ENCODE assay signal across 8 cellular contexts in the genomic region with DNA sequence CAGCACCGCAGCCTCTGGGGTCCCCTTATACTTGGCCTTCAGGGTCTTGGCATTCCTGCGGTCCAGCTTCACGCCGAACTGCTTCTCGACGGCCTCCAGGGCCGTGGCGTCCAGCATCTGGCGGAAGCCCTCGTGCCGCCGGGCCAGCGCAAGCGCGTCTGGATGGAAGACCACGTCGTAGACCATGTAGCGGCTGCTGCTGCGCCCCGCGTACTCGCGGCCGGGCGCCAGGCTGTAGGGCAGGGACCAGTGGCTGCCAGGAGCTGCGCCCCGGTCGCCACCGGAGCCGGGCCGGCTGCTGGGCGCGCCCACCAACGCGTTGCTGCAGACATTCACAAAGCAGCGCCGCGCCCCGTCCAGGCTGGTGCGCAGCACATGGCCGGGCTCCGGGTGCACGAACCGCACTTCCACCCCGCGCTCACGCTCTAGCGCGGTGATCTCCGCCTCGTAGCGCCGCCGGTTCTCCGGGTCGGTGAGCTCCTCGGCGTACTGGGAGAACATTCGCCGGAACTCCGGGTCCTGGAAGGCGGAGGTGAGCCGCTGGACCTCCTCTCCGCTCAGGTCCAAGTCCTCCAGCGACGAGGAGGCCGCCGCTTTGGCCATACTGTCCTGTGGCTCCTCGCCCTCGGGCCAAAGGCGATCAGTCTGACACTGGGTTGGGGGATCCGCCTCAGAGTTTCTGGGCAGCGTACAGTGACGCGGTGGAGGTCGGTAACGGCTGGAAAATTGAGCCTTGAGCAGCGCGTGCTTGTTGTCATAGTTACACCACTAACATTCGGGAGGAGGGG.
DNase-seq lines count a peak whose midpoint lies in the region; ATAC-seq lines count a peak whose summit lies in the region.

A gene with protein sequence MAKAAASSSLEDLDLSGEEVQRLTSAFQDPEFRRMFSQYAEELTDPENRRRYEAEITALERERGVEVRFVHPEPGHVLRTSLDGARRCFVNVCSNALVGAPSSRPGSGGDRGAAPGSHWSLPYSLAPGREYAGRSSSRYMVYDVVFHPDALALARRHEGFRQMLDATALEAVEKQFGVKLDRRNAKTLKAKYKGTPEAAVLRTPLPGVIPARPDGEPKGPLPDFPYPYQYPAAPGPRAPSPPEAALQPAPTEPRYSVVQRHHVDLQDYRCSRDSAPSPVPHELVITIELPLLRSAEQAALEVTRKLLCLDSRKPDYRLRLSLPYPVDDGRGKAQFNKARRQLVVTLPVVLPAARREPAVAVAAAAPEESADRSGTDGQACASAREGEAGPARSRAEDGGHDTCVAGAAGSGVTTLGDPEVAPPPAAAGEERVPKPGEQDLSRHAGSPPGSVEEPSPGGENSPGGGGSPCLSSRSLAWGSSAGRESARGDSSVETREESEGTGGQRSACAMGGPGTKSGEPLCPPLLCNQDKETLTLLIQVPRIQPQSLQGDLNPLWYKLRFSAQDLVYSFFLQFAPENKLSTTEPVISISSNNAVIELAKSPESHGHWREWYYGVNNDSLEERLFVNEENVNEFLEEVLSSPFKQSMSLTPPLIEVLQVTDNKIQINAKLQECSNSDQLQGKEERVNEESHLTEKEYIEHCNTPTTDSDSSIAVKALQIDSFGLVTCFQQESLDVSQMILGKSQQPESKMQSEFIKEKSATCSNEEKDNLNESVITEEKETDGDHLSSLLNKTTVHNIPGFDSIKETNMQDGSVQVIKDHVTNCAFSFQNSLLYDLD (minus strand): TSS at position 698 of the 788 bp plus-strand sequence. CDS start 95 bp downstream, at position 603.

- peaks cover 14% of the 10 kb centered on the region for H3K4me1 ChIP-seq in ACC112 (ENCODE audit: control insufficient read depth, insufficient read depth, low read length, unreplicated experiment)

- H3K27ac ChIP-seq in ACC112 (ENCODE audit: low read depth, low read length), result peak within 1 kb of the TSS; percentile 79
- H3K27ac ChIP-seq in cingulate gyrus (ENCODE audit: low read depth, low read length), result peak within 1 kb of the TSS; percentile 82

- peaks cover 83% of the 10 kb centered on the region for H3K79me2 ChIP-seq in ACC112 (ENCODE audit: control insufficient read depth, insufficient read depth, low read length, unreplicated experiment)

- DNase-seq in NCI-H2171 (lab: John Stamatoyannopoulos, UW), result peak; percentile 67
- DNase-seq in activated CD4-positive, alpha-beta T cell treated with anti-CD3 and anti-CD28 coated beads for 4 hours, result peak; percentile 65 to 68
- peak; percentile 94 for DNase-seq in left kidney (ENCODE audit: low read depth, low spot score)
- DNase-seq in stimulated activated CD4-positive, alpha-beta T cell treated with anti-CD3 and anti-CD28 coated beads, Interleukin-2, amount 100 ng/mL, for 48 hours, result peak; percentile 48 to 51

- H3K27me3 ChIP-seq in ACC112 (ENCODE audit: insufficient read depth, low read length), result no peaks in the 10 kb centered on the region

- ATAC-seq in GM18867 (IDR thresholded peaks at IDR 0.05; ENCODE audit: unreplicated experiment) (peak; percentile 25), HG03103 (IDR thresholded peaks at IDR 0.05; ENCODE audit: low read depth, unreplicated experiment) (peak; percentile 23)

- peaks cover 18% of the 10 kb centered on the region for H3K36me3 ChIP-seq in ACC112 (ENCODE audit: insufficient read depth, low read length)

- H2AFZ ChIP-seq in ACC112 (ENCODE audit: low read length, unreplicated experiment), result peak within 1 kb of the TSS; percentile 76

- peak within 1 kb of the TSS; percentile 99 for H3K4me3 ChIP-seq in ACC112 (ENCODE audit: low read depth, low read length)

Comparison
In these comparisons a context has a peak if more than half of its experiments do, and no peak if none do; other contexts are left out.
1. Peak in every context shown above with its lines: DNase-seq, ATAC-seq, H3K4me3 ChIP-seq and H3K27ac ChIP-seq.